Comparison of ENCODE assay signal across 10 cellular contexts in the genomic region with DNA sequence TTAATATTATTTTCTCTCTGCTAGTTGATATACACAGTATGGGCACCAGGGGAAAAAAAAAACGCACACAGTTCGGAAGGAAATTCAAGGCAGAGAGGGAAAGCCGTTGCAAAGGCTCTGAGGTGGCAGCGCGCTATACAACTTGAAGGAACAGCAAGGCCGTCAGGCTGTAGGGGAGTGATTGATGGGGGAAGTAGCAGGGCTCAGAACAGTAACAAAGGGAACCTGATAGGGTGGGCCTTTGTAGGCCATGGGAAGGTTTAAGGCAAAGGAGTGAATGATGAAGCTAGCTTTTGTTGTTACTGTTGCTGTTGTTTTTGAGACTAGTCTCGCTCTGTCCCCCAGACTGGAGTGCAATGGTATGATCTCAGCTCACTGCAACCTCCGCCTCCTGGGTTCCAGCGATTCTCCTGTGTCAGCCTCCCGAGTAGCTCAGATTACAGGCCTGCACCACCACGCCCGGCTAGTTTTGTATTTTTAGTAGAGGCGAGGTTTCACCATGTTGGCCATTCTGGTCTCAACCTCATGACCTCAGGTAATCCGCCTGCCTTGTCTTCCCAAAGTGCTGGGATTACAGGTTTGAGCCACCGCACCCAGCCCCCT. TPM values are rescaled to one million over a fixed set of nuclear protein-coding genes. Genes with fewer than 3 reads are reported as not detected.
DNase-seq lines count a peak whose midpoint lies in the region; ATAC-seq and TF ChIP-seq lines count a peak whose summit lies in the region.
"Had no signal": no experiment of that assay in that cellular context is flagged by ENCODE, and none has a peak within 500 bp of the region (broad histone marks: within the 10 kb centered on the region; RNA-seq: fewer than 3 reads in every experiment).

No MANE protein-coding gene starts in this region.

- H3K9me3 ChIP-seq in uterus: no peaks in the 10 kb centered on the region
- H3K9me3 ChIP-seq: Caco-2 had no signal

- no peak for ATAC-seq in GM21367 (IDR thresholded peaks at IDR 0.05; ENCODE audit: unreplicated experiment)

- peaks cover 3% of the 10 kb centered on the region for H3K36me3 Mint-ChIP-seq in activated naive CD4-positive, alpha-beta T cell treated with anti-CD3 and anti-CD28 coated beads, Interleukin-2, amount 50 U/mL, for 24 hours
- H3K36me3 Mint-ChIP-seq in dendritic cell treated with granulocyte-macrophage colony-stimulating factor and Interleukin-4, amounts not matched to agents 40 ng/mL and 50 ng/mL, for 4 days (ENCODE audit: low read depth): peaks cover 24% of the 10 kb centered on the region

- H3K4me1 Mint-ChIP-seq in activated naive CD4-positive, alpha-beta T cell treated with anti-CD3 and anti-CD28 coated beads, Interleukin-2, amount 50 U/mL, for 24 hours: peaks cover 15% of the 10 kb centered on the region
- peaks cover 14% of the 10 kb centered on the region for H3K4me1 Mint-ChIP-seq in dendritic cell treated with granulocyte-macrophage colony-stimulating factor and Interleukin-4, amounts not matched to agents 40 ng/mL and 50 ng/mL, for 4 days (ENCODE audit: low read depth)

- H3K27me3 Mint-ChIP-seq in activated naive CD4-positive, alpha-beta T cell treated with anti-CD3 and anti-CD28 coated beads, Interleukin-2, amount 50 U/mL, for 24 hours: no peaks in the 10 kb centered on the region
- H3K27me3 Mint-ChIP-seq in dendritic cell treated with granulocyte-macrophage colony-stimulating factor and Interleukin-4, amounts not matched to agents 40 ng/mL and 50 ng/mL, for 4 days: no peaks in the 10 kb centered on the region

- H3K27me3 ChIP-seq in uterus: no peaks in the 10 kb centered on the region

- H3K27ac Mint-ChIP-seq in activated naive CD4-positive, alpha-beta T cell treated with anti-CD3 and anti-CD28 coated beads, Interleukin-2, amount 50 U/mL, for 24 hours: no peak overlapping the region
- peak overlapping the region; percentile 23 for H3K27ac Mint-ChIP-seq in dendritic cell treated with granulocyte-macrophage colony-stimulating factor and Interleukin-4, amounts not matched to agents 40 ng/mL and 50 ng/mL, for 4 days

- DNase-seq in activated naive CD4-positive, alpha-beta T cell (lab: John Stamatoyannopoulos, UW): no peak
- DNase-seq in mesenteric fat pad (ENCODE audit: low spot score) (peak; percentile 55), uterus (no peak)
- DNase-seq in activated CD8-positive, alpha-beta memory T cell treated with anti-CD3 and anti-CD28 coated beads for 24 hours: no peak
- no peak for DNase-seq in activated CD4-positive, CD25-positive, alpha-beta regulatory T cell (lab: John Stamatoyannopoulos, UW)

- H3K4me3 ChIP-seq in uterus: no peak overlapping the region

- no peaks in the 10 kb centered on the region for H3K4me1 ChIP-seq in uterus

- H3K27ac ChIP-seq in uterus: peak overlapping the region; percentile 77 to 79

- no peak for TF ChIP-seq CTCF in uterus (IDR thresholded peaks at IDR 0.05)

- no peak for TF ChIP-seq POLR2A in uterus (IDR thresholded peaks at IDR 0.05)

- no peaks in the 10 kb centered on the region for H3K36me3 ChIP-seq in uterus

- intact Hi-C loops in dendritic cell treated with granulocyte-macrophage colony-stimulating factor and Interleukin-4, amounts not matched to agents 40 ng/mL and 50 ng/mL, for 4 days (cut with micrococcal nuclease): loop anchor here (10.0 kb wide), 2 partner anchors 89 to 139 kb away; no protein-coding TSS in a partner anchor
- intact Hi-C loops in uterus (cut with DNase I; ENCODE audit: low total_unique reads): no loop called here

- H3K4me3 Mint-ChIP-seq in activated naive CD4-positive, alpha-beta T cell treated with anti-CD3 and anti-CD28 coated beads, Interleukin-2, amount 50 U/mL, for 24 hours: peak overlapping the region; percentile 52
- H3K4me3 Mint-ChIP-seq in dendritic cell treated with granulocyte-macrophage colony-stimulating factor and Interleukin-4, amounts not matched to agents 40 ng/mL and 50 ng/mL, for 4 days: no peak overlapping the region

- no peaks in the 10 kb centered on the region for H3K9me3 Mint-ChIP-seq in activated naive CD4-positive, alpha-beta T cell treated with anti-CD3 and anti-CD28 coated beads, Interleukin-2, amount 50 U/mL, for 24 hours
- no peaks in the 10 kb centered on the region for H3K9me3 Mint-ChIP-seq in dendritic cell treated with granulocyte-macrophage colony-stimulating factor and Interleukin-4, amounts not matched to agents 40 ng/mL and 50 ng/mL, for 4 days

RNA-seq across cellular contexts. Expression of gene AQP7, which starts 27.0 kb away (rescaled TPM):
- 323 TPM for total RNA-seq in mesenteric fat pad
- total RNA-seq in uterus: 1 to 10 TPM in 3 of 4 donors, not detected in 1; 1.3 to 4.6 (median 2.1) TPM
- total RNA-seq: fibroblast of villous mesenchyme had no signal

Comparison
In these comparisons a context has a peak if more than half of its experiments do, and no peak if none do; other contexts are left out.
1. RNA of gene AQP7, which starts 27.0 kb away (total RNA-seq): 323 TPM in mesenteric fat pad (single experiment); 1.3 to 4.6 TPM in uterus; every median in the first group is over 10 times any median in the second.